In genomic region chr5:24059716-24060115, GRCh38 we compare ENCODE assay signal across 28 cellular contexts.
"Had no signal": no experiment of that assay in that cellular context is flagged by ENCODE, and none has a peak within 500 bp of the region (broad histone marks: within the 10 kb centered on the region; RNA-seq: fewer than 3 reads in every experiment).

No MANE protein-coding gene starts in this region.

- H3K36me3 ChIP-seq: neutrophil, ovary, right lobe of liver, sigmoid colon, suprapubic skin, tibial artery, transverse colon, upper lobe of right lung, uterus had no signal

- H3K4me3 ChIP-seq: ovary, psoas muscle, right lobe of liver, sigmoid colon, suprapubic skin, testis, tibial artery, transverse colon, upper lobe of right lung, uterus had no signal

- ATAC-seq: naive thymus-derived CD8-positive, alpha-beta T cell; natural killer cell treated with Interleukin-12 subunit alpha and Interleukin-12 subunit beta and Interleukin-15 and Interleukin-18, amount 100 ng/mL, for 72 hours; psoas muscle; right cardiac atrium; right lobe of liver; stimulated activated memory B cell treated with anti-CD40 and anti-IgM and Interleukin-4, amounts not matched to agents 10 μg/mL and 1 μg/mL and 100 μg/mL, for 72 hours; stimulated activated naive CD8-positive, alpha-beta T cell treated with anti-CD3 and anti-CD28 coated beads, Interleukin-15, amount 100 ng/mL, for 72 hours; stimulated activated naive CD8-positive, alpha-beta T cell treated with anti-CD3 and anti-CD28 coated beads, Interleukin-15, Interleukin-2, amounts not matched to agents 100 U/mL and 50 U/mL, for 24 hours; upper lobe of right lung had no signal

- DNase-seq: naive thymus-derived CD8-positive, alpha-beta T cell; nephron progenitor cell; nucleus accumbens; ovary; psoas muscle; right cardiac atrium; right lobe of liver; sigmoid colon; small intestine; stimulated activated CD4-positive, alpha-beta T cell treated with anti-CD3 and anti-CD28 coated beads, Interleukin-12 subunit alpha, Interleukin-12 subunit beta, amount 100 ng/mL, for 4 hours; stimulated activated CD4-positive, alpha-beta T cell treated with anti-CD3 and anti-CD28 coated beads, Interleukin-1b, Interleukin-23, amount 100 ng/mL, for 48 hours; stimulated activated CD4-positive, alpha-beta T cell treated with anti-CD3 and anti-CD28 coated beads, Interleukin-4, amount 100 ng/mL, for 1 hour; stimulated activated CD4-positive, alpha-beta T cell treated with anti-CD3 and anti-CD28 coated beads, Interleukin-4, amount 100 ng/mL, for 4 hours; stimulated activated CD8-positive, alpha-beta memory T cell treated with anti-CD3 and anti-CD28 coated beads, Interleukin-4, amount 100 ng/mL, for 48 hours; stimulated activated naive CD4-positive, alpha-beta T cell; stimulated activated naive CD8-positive, alpha-beta T cell treated with anti-CD3 and anti-CD28 coated beads, Interleukin-15, amount 100 ng/mL, for 72 hours; stimulated activated naive CD8-positive, alpha-beta T cell treated with anti-CD3 and anti-CD28 coated beads, Interleukin-15, Interleukin-2, amounts not matched to agents 100 U/mL and 50 U/mL, for 24 hours; substantia nigra; testis; tibial artery; transverse colon; upper lobe of right lung; uterus had no signal

- FAIRE-seq: small intestine had no signal

- H3K27ac ChIP-seq: neutrophil, ovary, parathyroid adenoma, psoas muscle, right lobe of liver, sigmoid colon, suprapubic skin, testis, tibial artery, transverse colon, upper lobe of right lung, uterus had no signal

- H3K9me3 ChIP-seq: neutrophil, ovary, psoas muscle, right lobe of liver, sigmoid colon, suprapubic skin, testis, tibial artery, transverse colon, upper lobe of right lung, uterus had no signal

- H3K4me1 ChIP-seq: parathyroid adenoma, psoas muscle, right lobe of liver, sigmoid colon, suprapubic skin, testis, tibial artery, transverse colon, upper lobe of right lung, uterus had no signal

- H3K27me3 ChIP-seq: neutrophil, ovary, right lobe of liver, sigmoid colon, suprapubic skin, testis, tibial artery, transverse colon, upper lobe of right lung, uterus had no signal
